ENCODE assay signal across 8 cellular contexts in the genomic region with DNA sequence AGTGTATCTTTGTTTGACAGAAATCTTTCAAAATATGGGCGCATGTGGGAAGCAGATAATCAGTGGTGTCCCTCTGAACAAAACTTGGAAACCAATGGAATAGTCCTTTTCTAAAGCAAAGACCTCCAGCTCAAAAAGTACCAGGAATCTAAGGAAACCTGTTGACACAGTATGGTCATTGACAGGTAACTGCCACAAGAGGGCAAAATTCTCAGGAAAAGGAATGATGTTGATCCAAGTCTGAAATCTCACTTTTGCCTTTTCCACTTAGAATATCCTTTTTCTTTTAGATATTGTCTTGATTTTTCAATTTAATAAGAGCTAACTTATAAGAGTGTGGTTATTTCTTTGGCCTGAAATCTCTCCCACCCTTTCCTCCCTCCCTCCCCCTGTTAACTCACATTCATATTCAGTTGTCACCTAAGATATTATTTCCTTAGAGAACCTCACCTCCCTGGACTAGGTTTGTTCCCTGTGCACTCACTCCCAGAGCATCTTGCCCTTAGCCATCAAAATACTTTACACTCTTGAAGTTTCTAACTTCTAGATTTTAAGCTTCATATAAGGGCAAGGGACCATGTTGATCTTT. TPM values are rescaled to one million over a fixed set of nuclear protein-coding genes. Genes with fewer than 3 reads are reported as not detected.
DNase-seq lines count a peak whose midpoint lies in the region; ATAC-seq and TF ChIP-seq lines count a peak whose summit lies in the region.

No MANE protein-coding gene starts in this region.

- H3K4me3 ChIP-seq in A673 (ENCODE audit: low read depth, low read length, poor library complexity, severe bottlenecking): no peak overlapping the region
- no peak overlapping the region for H3K4me3 ChIP-seq in epithelial cell of esophagus (ENCODE audit: low read length)

- H3K36me3 ChIP-seq in A673 (ENCODE audit: insufficient read depth, low read length, poor library complexity, severe bottlenecking): no peaks in the 10 kb centered on the region

- no peaks in the 10 kb centered on the region for H3K9me3 ChIP-seq in A673 (ENCODE audit: low read depth, low read length, poor library complexity, severe bottlenecking)

- TF ChIP-seq CTCF in A673 (conservative IDR thresholded peaks at IDR 0.05; ENCODE audit: low read depth, low read length) (peak; percentile 68), GM12874 (IDR thresholded peaks at IDR 0.05; ENCODE audit: insufficient read depth, low read depth, low read length) (peak; percentile 50), epithelial cell of esophagus (IDR thresholded peaks at IDR 0.05; ENCODE audit: insufficient read depth, low read depth, low read length, missing control alignments) (peak; percentile 81)

- H3K4me1 ChIP-seq in A673 (ENCODE audit: insufficient read depth, low read length, poor library complexity, severe bottlenecking): peaks cover 10% of the 10 kb centered on the region

- no peak overlapping the region for H3K27ac ChIP-seq in A673 (ENCODE audit: low read depth, low read length, poor library complexity, severe bottlenecking)

- ATAC-seq in GM19463 (IDR thresholded peaks at IDR 0.05; ENCODE audit: unreplicated experiment) (no peak), HG02763 (IDR thresholded peaks at IDR 0.05; ENCODE audit: unreplicated experiment) (no peak), GM18873 (IDR thresholded peaks at IDR 0.05; ENCODE audit: low FRiP score, unreplicated experiment) (no peak)

- CTCF ChIA-PET in A673 (lab: Charles Lee): interaction anchor here (0.9 to 3.2 kb wide), 6 partner anchors 12 to 200 kb away, joined by 3 to 36 read pairs (median 4); no protein-coding TSS in a partner anchor

- POLR2A ChIA-PET in A673 (lab: Charles Lee; ENCODE audit: low non-redundant PET): no interaction called here

- no TSS peak for BruUV-seq in A673 (replicated peaks; lab: Mats Ljungman, UMichigan)

- intact Hi-C loops in A673 (cut with micrococcal nuclease; ENCODE audit: unreplicated experiment): loop anchor here (1.0 kb wide), 1 partner anchor 199 kb away; no protein-coding TSS in a partner anchor

- no peaks in the 10 kb centered on the region for H3K27me3 ChIP-seq in A673 (replicated peaks; ENCODE audit: insufficient read depth, low read depth, low read length, poor library complexity)

- DNase-seq in A673 (ENCODE audit: low spot score): peak; percentile 60
- DNase-seq in NCI-H82 treated with DMSO at 0.1 percent for 48 hours (lab: John Stamatoyannopoulos, UW; ENCODE audit: unreplicated experiment): peak; percentile 35
- peak; percentile 50 for DNase-seq in epithelial cell of esophagus (ENCODE audit: low read depth)
- peak; percentile 31 for DNase-seq in pons (ENCODE audit: low spot score)

RNA-seq across cellular contexts. Expression of gene BARX1, which starts 59.0 kb away (rescaled TPM):
- total RNA-seq in A673 (2021): 9.8 and 9.9 TPM in 2 replicates
